ENCODE assay signal across 2 cellular contexts in the genomic region with DNA sequence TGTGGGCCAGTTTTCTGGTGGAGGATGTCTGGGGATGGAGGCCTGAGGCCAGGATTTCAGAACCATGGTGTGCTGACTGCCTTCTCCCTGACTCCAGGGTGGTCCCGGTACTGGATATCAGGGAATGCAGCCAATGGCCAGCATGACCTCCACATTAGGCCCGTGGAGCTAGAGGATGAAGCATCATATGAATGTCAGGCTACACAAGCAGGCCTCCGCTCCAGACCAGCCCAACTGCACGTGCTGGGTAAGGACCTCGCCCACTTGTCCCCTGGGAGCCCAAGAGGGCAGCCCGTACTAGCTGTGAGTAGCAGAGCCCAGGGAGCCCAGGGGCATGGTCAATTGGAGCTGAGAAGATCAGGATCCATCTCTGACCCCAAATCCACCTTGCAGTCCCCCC.
TF ChIP-seq lines count a peak whose summit lies in the region.

No MANE protein-coding gene starts in this region.

TF ChIP-seq in A549, 52 proteins besides CTCF, POLR2A, EP300 and RAD21 (continued from another document):
- no peak for TF ChIP-seq HMGXB4 (CRISPR knock-in tag; IDR thresholded peaks at IDR 0.05; ENCODE audit: borderline replicate concordance)
- TF ChIP-seq JUNB (IDR thresholded peaks at IDR 0.05), result no peak
- no peak for TF ChIP-seq CHD4 (IDR thresholded peaks at IDR 0.05; ENCODE audit: borderline replicate concordance)
TF ChIP-seq in A549: peak in this region for 0.

TF ChIP-seq in HEK293, 187 proteins besides CTCF, POLR2A, EP300 and RAD21 (continued from another document):
- TF ChIP-seq, protein P1, sequence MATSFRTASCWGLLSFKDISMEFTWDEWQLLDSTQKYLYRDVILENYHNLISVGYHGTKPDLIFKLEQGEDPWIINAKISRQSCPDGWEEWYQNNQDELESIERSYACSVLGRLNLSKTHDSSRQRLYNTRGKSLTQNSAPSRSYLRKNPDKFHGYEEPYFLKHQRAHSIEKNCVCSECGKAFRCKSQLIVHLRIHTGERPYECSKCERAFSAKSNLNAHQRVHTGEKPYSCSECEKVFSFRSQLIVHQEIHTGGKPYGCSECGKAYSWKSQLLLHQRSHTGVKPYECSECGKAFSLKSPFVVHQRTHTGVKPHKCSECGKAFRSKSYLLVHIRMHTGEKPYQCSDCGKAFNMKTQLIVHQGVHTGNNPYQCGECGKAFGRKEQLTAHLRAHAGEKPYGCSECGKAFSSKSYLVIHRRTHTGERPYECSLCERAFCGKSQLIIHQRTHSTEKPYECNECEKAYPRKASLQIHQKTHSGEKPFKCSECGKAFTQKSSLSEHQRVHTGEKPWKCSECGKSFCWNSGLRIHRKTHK (tag by site-specific recombination; IDR thresholded peaks at IDR 0.05), result no peak
- TF ChIP-seq ZNF133 (tag by site-specific recombination; IDR thresholded peaks at IDR 0.05), result no peak
- no peak for TF ChIP-seq ZNF433 (tag by site-specific recombination; IDR thresholded peaks at IDR 0.05; ENCODE audit: low read depth)
- no peak for TF ChIP-seq ZNF302 (tag by site-specific recombination; IDR thresholded peaks at IDR 0.05; ENCODE audit: low read depth)
- TF ChIP-seq, protein P2, sequence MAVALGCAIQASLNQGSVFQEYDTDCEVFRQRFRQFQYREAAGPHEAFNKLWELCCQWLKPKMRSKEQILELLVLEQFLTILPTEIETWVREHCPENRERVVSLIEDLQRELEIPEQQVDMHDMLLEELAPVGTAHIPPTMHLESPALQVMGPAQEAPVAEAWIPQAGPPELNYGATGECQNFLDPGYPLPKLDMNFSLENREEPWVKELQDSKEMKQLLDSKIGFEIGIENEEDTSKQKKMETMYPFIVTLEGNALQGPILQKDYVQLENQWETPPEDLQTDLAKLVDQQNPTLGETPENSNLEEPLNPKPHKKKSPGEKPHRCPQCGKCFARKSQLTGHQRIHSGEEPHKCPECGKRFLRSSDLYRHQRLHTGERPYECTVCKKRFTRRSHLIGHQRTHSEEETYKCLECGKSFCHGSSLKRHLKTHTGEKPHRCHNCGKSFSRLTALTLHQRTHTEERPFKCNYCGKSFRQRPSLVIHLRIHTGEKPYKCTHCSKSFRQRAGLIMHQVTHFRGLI (tag by site-specific recombination; IDR thresholded peaks at IDR 0.05), result peak; percentile 28; the same call in 1 of the 2 replicates
- no peak for TF ChIP-seq ZNF785 (tag by site-specific recombination; IDR thresholded peaks at IDR 0.05)
- no peak for TF ChIP-seq ZNF169 (tag by site-specific recombination; IDR thresholded peaks at IDR 0.05)
- TF ChIP-seq ZNF341 (tag by site-specific recombination; IDR thresholded peaks at IDR 0.05; ENCODE audit: low read depth), result no peak
TF ChIP-seq in HEK293: peak in this region for 3.
